Comparison of ENCODE assay signal across 8 cellular contexts in genomic region chr19:1861599-1862031, GRCh38. TPM values are rescaled to one million over a fixed set of nuclear protein-coding genes. Genes with fewer than 3 reads are reported as not detected.
DNase-seq lines count a peak whose midpoint lies in the region; ATAC-seq, FAIRE-seq and TF ChIP-seq lines count a peak whose summit lies in the region.

No MANE protein-coding gene starts in this region.

- H3K9me3 Mint-ChIP-seq in activated naive CD4-positive, alpha-beta T cell treated with anti-CD3 and anti-CD28 coated beads for 36 hours: no peaks in the 10 kb centered on the region
- H3K9me3 Mint-ChIP-seq in activated naive CD8-positive, alpha-beta T cell treated with anti-CD3 and anti-CD28 coated beads, Interleukin-2, amount 50 U/mL, for 24 hours: no peaks in the 10 kb centered on the region

- peak overlapping the region; percentile 84 for H3K9ac ChIP-seq in HepG2 (ENCODE audit: insufficient read depth, low read depth, low read length)

- TF ChIP-seq POLR2A in HepG2 (IDR thresholded peaks at IDR 0.05; ENCODE audit: insufficient read depth in 1 of 2, low read depth in 2 of 2, low read length in 2 of 2): no peak
- TF ChIP-seq POLR2A in tibial nerve (IDR thresholded peaks at IDR 0.05): no peak

- H3K79me2 ChIP-seq in HepG2 (ENCODE audit: insufficient read depth, low read length): peaks cover 51% of the 10 kb centered on the region

- no peaks in the 10 kb centered on the region for H3K36me3 ChIP-seq in HepG2 (replicated peaks in 1 of 2; ENCODE audit: control insufficient read depth in 1 of 2, insufficient read depth in 2 of 2, low read length in 2 of 2)
- no peaks in the 10 kb centered on the region for H3K36me3 ChIP-seq in tibial nerve

- WGBS in HepG2 (ENCODE audit: low lambda C conversion rate): 0% methylated on average over 9 of the region's 23 CpGs
- 31 to 41% methylated on average over 21 to 23 of the region's 23 CpGs for WGBS in tibial nerve, 2 donors

- intact Hi-C loops in activated naive CD4-positive, alpha-beta T cell treated with anti-CD3 and anti-CD28 coated beads for 36 hours (cut with micrococcal nuclease): loop anchor here (5.0 kb wide), 4 partner anchors 236 to 454 kb away; partner anchors contain the start of genes DAZAP1, DOT1L, IZUMO4 and MBD3
- intact Hi-C loops in HepG2 (cut with micrococcal nuclease; ENCODE audit: unreplicated experiment): no loop called here

- in situ Hi-C loops in HepG2 (cut with HindIII; ENCODE audit: extremely low pct_ligation_motif_present, low pct_unique_long_range_greater_than_20kb): no loop called here

- TF ChIP-seq EP300 in HepG2 (IDR thresholded peaks at IDR 0.05; ENCODE audit: low read depth in 2 of 2, low read length in 2 of 2) (no peak), HepG2 (CRISPR knock-in tag; IDR thresholded peaks at IDR 0.05; ENCODE audit: borderline replicate concordance) (no peak), tibial nerve (IDR thresholded peaks at IDR 0.05) (no peak)

- H3K4me2 ChIP-seq in HepG2 (ENCODE audit: low read depth, low read length): peak overlapping the region; percentile 81

- peak overlapping the region; percentile 89 to 95 (median 91) for H3K4me3 ChIP-seq in HepG2 (replicated peaks in 1 of 3; ENCODE audit: insufficient read depth in 1 of 3, low read depth in 2 of 3, low read length in 3 of 3)
- H3K4me3 ChIP-seq in tibial nerve: peak overlapping the region in 2 of 4 donors; percentile 52 to 70

- H3K4me1 ChIP-seq in HepG2 (ENCODE audit: insufficient read depth, low read length) (peaks cover 60% of the 10 kb centered on the region), tibial nerve (peaks cover 0 to 72% (median 59%) of the 10 kb centered on the region in 4 donors)

- H3K9me3 ChIP-seq in HepG2 (ENCODE audit: low read length): no peaks in the 10 kb centered on the region
- H3K9me3 ChIP-seq in tibial nerve: no peaks in the 10 kb centered on the region

- TF ChIP-seq CTCF in HepG2 (CRISPR knock-in tag; IDR thresholded peaks at IDR 0.05) (no peak), tibial nerve (IDR thresholded peaks at IDR 0.05) (no peak)

- no peak for ATAC-seq in activated naive CD8-positive, alpha-beta T cell treated with anti-CD3 and anti-CD28 coated beads, Interleukin-2, amount 50 U/mL, for 24 hours
- ATAC-seq in HepG2: no peak
- ATAC-seq in GM21737 (IDR thresholded peaks at IDR 0.05; ENCODE audit: unreplicated experiment): no peak

- H3K27ac ChIP-seq in HepG2 (ENCODE audit: extremely low read length, insufficient read depth, low read length): peak overlapping the region; percentile 80
- H3K27ac ChIP-seq in tibial nerve: peak overlapping the region; percentile 31 to 94 (median 72)

- POLR2A ChIA-PET in HepG2 (lab: Yijun Ruan, JAX): no interaction called here

- FAIRE-seq in HepG2 (lab: Jason Lieb, UNC): no peak

- no TSS peak for BruUV-seq in HepG2 (replicated peaks; lab: Mats Ljungman, UMichigan)

- CTCF ChIA-PET in activated naive CD4-positive, alpha-beta T cell treated with anti-CD3 and anti-CD28 coated beads for 36 hours (lab: Charles Lee): no interaction called here
- CTCF ChIA-PET in HepG2 (lab: Yijun Ruan, JAX; ENCODE audit: low intra/inter-chr PET ratio, low total read pairs): no interaction called here

- peaks cover 37% of the 10 kb centered on the region for H4K20me1 ChIP-seq in HepG2 (ENCODE audit: insufficient read depth, low read length)

- DNase-seq in activated naive CD4-positive, alpha-beta T cell treated with anti-CD3 and anti-CD28 coated beads for 36 hours: no peak
- DNase-seq in activated naive CD4-positive, alpha-beta T cell (lab: John Stamatoyannopoulos, UW): no peak
- DNase-seq in activated naive CD8-positive, alpha-beta T cell treated with anti-CD3 and anti-CD28 coated beads, Interleukin-2, amount 50 U/mL, for 24 hours: no peak
- DNase-seq in HepG2 (ENCODE audit: low spot score): no peak
- DNase-seq in tibial nerve (ENCODE audit: low spot score in 2 of 2): no peak
- no peak for DNase-seq in NCI-H146 (lab: John Stamatoyannopoulos, UW)
- no peak for DNase-seq in NCI-H2081 (lab: John Stamatoyannopoulos, UW)

- TF ChIP-seq RAD21 in HepG2 (CRISPR knock-in tag; IDR thresholded peaks at IDR 0.05): no peak

- H2AFZ ChIP-seq in HepG2 (ENCODE audit: low read length): no peak overlapping the region

- H3K4me1 Mint-ChIP-seq in activated naive CD4-positive, alpha-beta T cell treated with anti-CD3 and anti-CD28 coated beads for 36 hours (ENCODE audit: low read depth): peaks cover 41% of the 10 kb centered on the region
- peaks cover 40% of the 10 kb centered on the region for H3K4me1 Mint-ChIP-seq in activated naive CD8-positive, alpha-beta T cell treated with anti-CD3 and anti-CD28 coated beads, Interleukin-2, amount 50 U/mL, for 24 hours

- H3K4me3 Mint-ChIP-seq in activated naive CD4-positive, alpha-beta T cell treated with anti-CD3 and anti-CD28 coated beads for 36 hours: peak overlapping the region; percentile 90
- peak overlapping the region; percentile 89 for H3K4me3 Mint-ChIP-seq in activated naive CD8-positive, alpha-beta T cell treated with anti-CD3 and anti-CD28 coated beads, Interleukin-2, amount 50 U/mL, for 24 hours

- no peaks in the 10 kb centered on the region for H3K36me3 Mint-ChIP-seq in activated naive CD4-positive, alpha-beta T cell treated with anti-CD3 and anti-CD28 coated beads for 36 hours (ENCODE audit: low read depth)
- peaks cover 6% of the 10 kb centered on the region for H3K36me3 Mint-ChIP-seq in activated naive CD8-positive, alpha-beta T cell treated with anti-CD3 and anti-CD28 coated beads, Interleukin-2, amount 50 U/mL, for 24 hours (ENCODE audit: low read depth)

- no peaks in the 10 kb centered on the region for H3K27me3 Mint-ChIP-seq in activated naive CD4-positive, alpha-beta T cell treated with anti-CD3 and anti-CD28 coated beads for 36 hours (ENCODE audit: low read depth)
- no peaks in the 10 kb centered on the region for H3K27me3 Mint-ChIP-seq in activated naive CD8-positive, alpha-beta T cell treated with anti-CD3 and anti-CD28 coated beads, Interleukin-2, amount 50 U/mL, for 24 hours

- no peaks in the 10 kb centered on the region; a peak in 1 of 5 replicates for H3K27me3 ChIP-seq in HepG2 (ENCODE audit: control insufficient read depth in 1 of 2, insufficient read depth in 2 of 2, low read length in 2 of 2)
- H3K27me3 ChIP-seq in tibial nerve: no peaks in the 10 kb centered on the region

- peak overlapping the region; percentile 60 for H3K27ac Mint-ChIP-seq in activated naive CD4-positive, alpha-beta T cell treated with anti-CD3 and anti-CD28 coated beads for 36 hours
- peak overlapping the region; percentile 92 for H3K27ac Mint-ChIP-seq in activated naive CD8-positive, alpha-beta T cell treated with anti-CD3 and anti-CD28 coated beads, Interleukin-2, amount 50 U/mL, for 24 hours

RNA-seq across cellular contexts. Expression of gene KLF16, which starts 1.8 kb away (rescaled TPM):
- 10 to 100 TPM; 13.5 to 15.0 TPM for total RNA-seq in activated naive CD4-positive, alpha-beta T cell treated with anti-CD3 and anti-CD28 coated beads for 36 hours
- 6.2 and 6.7 TPM in 2 replicates for total RNA-seq in HepG2 (2016; rRNA removed; fragmentation: Illumina TruSeq; extraction: Trizol)
- 2.1 and 2.2 TPM in 2 replicates for total RNA-seq in HepG2 (2016; cell fraction: cytosol; rRNA removed; fragmentation: Illumina TruSeq; extraction: Trizol; ENCODE audit: low read depth)
- 5.5 and 5.9 TPM in 2 replicates for total RNA-seq in HepG2 (2016; cell fraction: insoluble cytoplasmic fraction; rRNA removed; fragmentation: Illumina TruSeq; extraction: Trizol)
- total RNA-seq in HepG2 (2016; cell fraction: membrane; rRNA removed; fragmentation: Illumina TruSeq; extraction: Trizol): 8.3 and 8.9 TPM in 2 replicates
- 4.0 and 4.8 TPM in 2 replicates for total RNA-seq in HepG2 (2016; cell fraction: nucleus; rRNA removed; fragmentation: Illumina TruSeq; extraction: Trizol)
- polyA plus RNA-seq in HepG2 (2011; rRNA removed): 3.5 and 4.7 TPM in 2 replicates
- polyA plus RNA-seq in HepG2 (2011; cell fraction: cytosol; rRNA removed): 3.7 and 7.0 TPM in 2 replicates
- polyA plus RNA-seq in HepG2 (2011; cell fraction: nucleus; rRNA removed): 16.7 and 31.9 TPM in 2 replicates
- 8.3 and 9.4 TPM in 2 replicates for polyA plus RNA-seq in HepG2 (2012)
- 3.2 and 3.4 TPM in 2 replicates for polyA plus RNA-seq in HepG2 (2016; cell fraction: cytosol; fragmentation: Illumina TruSeq; extraction: Trizol; ENCODE audit: low read depth)
- polyA plus RNA-seq in HepG2 (2016; cell fraction: insoluble cytoplasmic fraction; fragmentation: Illumina TruSeq; extraction: Trizol; ENCODE audit: low read depth): 12.0 and 14.3 TPM in 2 replicates
- 8.9 and 9.3 TPM in 2 replicates for polyA plus RNA-seq in HepG2 (2016; cell fraction: membrane; fragmentation: Illumina TruSeq; extraction: Trizol; ENCODE audit: low read depth)
- polyA plus RNA-seq in HepG2 (2016; cell fraction: nucleus; fragmentation: Illumina TruSeq; extraction: Trizol; ENCODE audit: insufficient read depth, low read depth): 11.4 and 12.0 TPM in 2 replicates
- 3.1 and 9.7 TPM in 2 replicates for polyA minus RNA-seq in HepG2 (2011; rRNA and poly(A)+ RNA removed; ENCODE audit: low replicate concordance)
- 8.9 and 15.3 TPM in 2 replicates for polyA minus RNA-seq in HepG2 (2011; cell fraction: cytosol; rRNA and poly(A)+ RNA removed)
- polyA minus RNA-seq in HepG2 (2011; cell fraction: nucleus; rRNA and poly(A)+ RNA removed): 2.1 and 2.2 TPM in 2 replicates
- 1 to 10 TPM; 4.6 to 8.4 (median 7.0) TPM for total RNA-seq in tibial nerve

RNA-seq across cellular contexts. Expression of gene REXO1, which starts 13.3 kb away (rescaled TPM):
- total RNA-seq in activated naive CD4-positive, alpha-beta T cell treated with anti-CD3 and anti-CD28 coated beads for 36 hours: 10 to 100 TPM; 39.8 to 47.6 TPM
- total RNA-seq in HepG2 (2016; rRNA removed; fragmentation: Illumina TruSeq; extraction: Trizol) (3.0 and 5.0 TPM in 2 replicates), tibial nerve (10 to 100 TPM; 17.9 to 87.3 (median 31.1) TPM)
- 1.1 and 3.2 TPM in 2 replicates for total RNA-seq in HepG2 (2016; cell fraction: cytosol; rRNA removed; fragmentation: Illumina TruSeq; extraction: Trizol; ENCODE audit: low read depth)
- 4.1 and 5.2 TPM in 2 replicates for total RNA-seq in HepG2 (2016; cell fraction: insoluble cytoplasmic fraction; rRNA removed; fragmentation: Illumina TruSeq; extraction: Trizol)
- total RNA-seq in HepG2 (2016; cell fraction: membrane; rRNA removed; fragmentation: Illumina TruSeq; extraction: Trizol): 3.9 and 4.2 TPM in 2 replicates
- 6.0 and 7.6 TPM in 2 replicates for total RNA-seq in HepG2 (2016; cell fraction: nucleus; rRNA removed; fragmentation: Illumina TruSeq; extraction: Trizol)
- polyA plus RNA-seq in HepG2 (2011; rRNA removed): 11.2 and 13.0 TPM in 2 replicates
- 8.7 and 9.8 TPM in 2 replicates for polyA plus RNA-seq in HepG2 (2011; cell fraction: cytosol; rRNA removed)
- 91.1 and 123 TPM in 2 replicates for polyA plus RNA-seq in HepG2 (2011; cell fraction: nucleus; rRNA removed)
- polyA plus RNA-seq in HepG2 (2012): 13.8 and 15.4 TPM in 2 replicates
- 1.7 and 1.8 TPM in 2 replicates for polyA plus RNA-seq in HepG2 (2016; cell fraction: cytosol; fragmentation: Illumina TruSeq; extraction: Trizol; ENCODE audit: low read depth)
- polyA plus RNA-seq in HepG2 (2016; cell fraction: insoluble cytoplasmic fraction; fragmentation: Illumina TruSeq; extraction: Trizol; ENCODE audit: low read depth): 7.3 and 10.0 TPM in 2 replicates
- 5.1 and 5.3 TPM in 2 replicates for polyA plus RNA-seq in HepG2 (2016; cell fraction: membrane; fragmentation: Illumina TruSeq; extraction: Trizol; ENCODE audit: low read depth)
- 39.5 and 44.1 TPM in 2 replicates for polyA plus RNA-seq in HepG2 (2016; cell fraction: nucleus; fragmentation: Illumina TruSeq; extraction: Trizol; ENCODE audit: insufficient read depth, low read depth)
- 16.3 and 19.1 TPM in 2 replicates for polyA minus RNA-seq in HepG2 (2011; rRNA and poly(A)+ RNA removed; ENCODE audit: low replicate concordance)
- 5.5 and 7.7 TPM in 2 replicates for polyA minus RNA-seq in HepG2 (2011; cell fraction: cytosol; rRNA and poly(A)+ RNA removed)
- polyA minus RNA-seq in HepG2 (2011; cell fraction: nucleus; rRNA and poly(A)+ RNA removed): 9.3 and 10.8 TPM in 2 replicates

RNA-seq across cellular contexts. Expression of gene ABHD17A, which starts 23.7 kb away (rescaled TPM):
- 10 to 100 TPM; 79.3 to 79.9 TPM for total RNA-seq in activated naive CD4-positive, alpha-beta T cell treated with anti-CD3 and anti-CD28 coated beads for 36 hours
- total RNA-seq in HepG2 (2016; rRNA removed; fragmentation: Illumina TruSeq; extraction: Trizol) (27.9 and 40.8 TPM in 2 replicates), tibial nerve (100 to 1,000 TPM; 127 to 165 (median 132) TPM)
- total RNA-seq in HepG2 (2016; cell fraction: cytosol; rRNA removed; fragmentation: Illumina TruSeq; extraction: Trizol; ENCODE audit: low read depth): 52.2 and 64.4 TPM in 2 replicates
- total RNA-seq in HepG2 (2016; cell fraction: insoluble cytoplasmic fraction; rRNA removed; fragmentation: Illumina TruSeq; extraction: Trizol): 24.0 and 37.3 TPM in 2 replicates
- 65.2 and 82.2 TPM in 2 replicates for total RNA-seq in HepG2 (2016; cell fraction: membrane; rRNA removed; fragmentation: Illumina TruSeq; extraction: Trizol)
- 17.1 and 19.3 TPM in 2 replicates for total RNA-seq in HepG2 (2016; cell fraction: nucleus; rRNA removed; fragmentation: Illumina TruSeq; extraction: Trizol)
- polyA plus RNA-seq in HepG2 (2011; rRNA removed): 27.7 and 44.6 TPM in 2 replicates
- polyA plus RNA-seq in HepG2 (2011; cell fraction: cytosol; rRNA removed): 25.9 and 53.1 TPM in 2 replicates
- polyA plus RNA-seq in HepG2 (2011; cell fraction: nucleus; rRNA removed): 72.5 and 83.8 TPM in 2 replicates
- polyA plus RNA-seq in HepG2 (2012): 11.9 and 16.2 TPM in 2 replicates
- 51.0 and 62.5 TPM in 2 replicates for polyA plus RNA-seq in HepG2 (2016; cell fraction: cytosol; fragmentation: Illumina TruSeq; extraction: Trizol; ENCODE audit: low read depth)
- 25.3 and 27.0 TPM in 2 replicates for polyA plus RNA-seq in HepG2 (2016; cell fraction: insoluble cytoplasmic fraction; fragmentation: Illumina TruSeq; extraction: Trizol; ENCODE audit: low read depth)
- polyA plus RNA-seq in HepG2 (2016; cell fraction: membrane; fragmentation: Illumina TruSeq; extraction: Trizol; ENCODE audit: low read depth): 54.6 and 60.4 TPM in 2 replicates
- 38.7 and 42.0 TPM in 2 replicates for polyA plus RNA-seq in HepG2 (2016; cell fraction: nucleus; fragmentation: Illumina TruSeq; extraction: Trizol; ENCODE audit: insufficient read depth, low read depth)
- 15.0 and 50.9 TPM in 2 replicates for polyA minus RNA-seq in HepG2 (2011; rRNA and poly(A)+ RNA removed; ENCODE audit: low replicate concordance)
- 17.2 and 18.0 TPM in 2 replicates for polyA minus RNA-seq in HepG2 (2011; cell fraction: cytosol; rRNA and poly(A)+ RNA removed)
- polyA minus RNA-seq in HepG2 (2011; cell fraction: nucleus; rRNA and poly(A)+ RNA removed): 5.7 and 5.8 TPM in 2 replicates

RNA-seq across cellular contexts. Expression of gene ADAT3, which starts 43.6 kb away (rescaled TPM):
- total RNA-seq in activated naive CD4-positive, alpha-beta T cell treated with anti-CD3 and anti-CD28 coated beads for 36 hours: 1 to 10 TPM; 3.0 to 3.4 TPM
- total RNA-seq in HepG2 (2016; rRNA removed; fragmentation: Illumina TruSeq; extraction: Trizol): 2.0 and 3.5 TPM in 2 replicates
- total RNA-seq in HepG2 (2016; cell fraction: cytosol; rRNA removed; fragmentation: Illumina TruSeq; extraction: Trizol; ENCODE audit: low read depth): 0.79 and 0.81 TPM in 2 replicates
- total RNA-seq in HepG2 (2016; cell fraction: insoluble cytoplasmic fraction; rRNA removed; fragmentation: Illumina TruSeq; extraction: Trizol): 1.7 and 3.1 TPM in 2 replicates
- total RNA-seq in HepG2 (2016; cell fraction: membrane; rRNA removed; fragmentation: Illumina TruSeq; extraction: Trizol): 1.7 and 2.1 TPM in 2 replicates
- 1.5 and 1.9 TPM in 2 replicates for total RNA-seq in HepG2 (2016; cell fraction: nucleus; rRNA removed; fragmentation: Illumina TruSeq; extraction: Trizol)
- polyA plus RNA-seq in HepG2 (2011; rRNA removed): 0.95 and 1.4 TPM in 2 replicates
- 0.94 and 1.7 TPM in 2 replicates for polyA plus RNA-seq in HepG2 (2011; cell fraction: cytosol; rRNA removed)
- 6.4 and 7.8 TPM in 2 replicates for polyA plus RNA-seq in HepG2 (2011; cell fraction: nucleus; rRNA removed)
- polyA plus RNA-seq in HepG2 (2012): 1.3 and 1.7 TPM in 2 replicates
- polyA plus RNA-seq in HepG2 (2016; cell fraction: cytosol; fragmentation: Illumina TruSeq; extraction: Trizol; ENCODE audit: low read depth): 0.68 TPM in 2 replicates
- 2.8 and 3.5 TPM in 2 replicates for polyA plus RNA-seq in HepG2 (2016; cell fraction: insoluble cytoplasmic fraction; fragmentation: Illumina TruSeq; extraction: Trizol; ENCODE audit: low read depth)
- 1.1 and 1.4 TPM in 2 replicates for polyA plus RNA-seq in HepG2 (2016; cell fraction: membrane; fragmentation: Illumina TruSeq; extraction: Trizol; ENCODE audit: low read depth)
- 5.0 and 6.1 TPM in 2 replicates for polyA plus RNA-seq in HepG2 (2016; cell fraction: nucleus; fragmentation: Illumina TruSeq; extraction: Trizol; ENCODE audit: insufficient read depth, low read depth)
- polyA minus RNA-seq in HepG2 (2011; rRNA and poly(A)+ RNA removed; ENCODE audit: low replicate concordance): 2.1 and 3.8 TPM in 2 replicates
- 1.3 and 1.6 TPM in 2 replicates for polyA minus RNA-seq in HepG2 (2011; cell fraction: cytosol; rRNA and poly(A)+ RNA removed)
- 2.3 and 2.6 TPM in 2 replicates for polyA minus RNA-seq in HepG2 (2011; cell fraction: nucleus; rRNA and poly(A)+ RNA removed)
- total RNA-seq in tibial nerve: 1 to 10 TPM; 2.4 to 8.7 (median 4.8) TPM

RNA-seq across cellular contexts. Expression of gene SCAMP4, which starts 43.6 kb away (rescaled TPM):
- 10 to 100 TPM; 12.1 to 14.5 TPM for total RNA-seq in activated naive CD4-positive, alpha-beta T cell treated with anti-CD3 and anti-CD28 coated beads for 36 hours
- 10.8 and 13.7 TPM in 2 replicates for total RNA-seq in HepG2 (2016; rRNA removed; fragmentation: Illumina TruSeq; extraction: Trizol)
- total RNA-seq in HepG2 (2016; cell fraction: cytosol; rRNA removed; fragmentation: Illumina TruSeq; extraction: Trizol; ENCODE audit: low read depth): 4.4 and 5.1 TPM in 2 replicates
- 9.1 and 12.6 TPM in 2 replicates for total RNA-seq in HepG2 (2016; cell fraction: insoluble cytoplasmic fraction; rRNA removed; fragmentation: Illumina TruSeq; extraction: Trizol)
- 10.1 and 10.7 TPM in 2 replicates for total RNA-seq in HepG2 (2016; cell fraction: membrane; rRNA removed; fragmentation: Illumina TruSeq; extraction: Trizol)
- total RNA-seq in HepG2 (2016; cell fraction: nucleus; rRNA removed; fragmentation: Illumina TruSeq; extraction: Trizol): 24.2 and 31.8 TPM in 2 replicates
- polyA plus RNA-seq in HepG2 (2011; rRNA removed): 10.7 and 12.8 TPM in 2 replicates
- 7.6 and 8.7 TPM in 2 replicates for polyA plus RNA-seq in HepG2 (2011; cell fraction: cytosol; rRNA removed)
- polyA plus RNA-seq in HepG2 (2011; cell fraction: nucleus; rRNA removed): 43.5 and 55.3 TPM in 2 replicates
- 21.8 and 32.2 TPM in 2 replicates for polyA plus RNA-seq in HepG2 (2012)
- 5.1 and 6.4 TPM in 2 replicates for polyA plus RNA-seq in HepG2 (2016; cell fraction: cytosol; fragmentation: Illumina TruSeq; extraction: Trizol; ENCODE audit: low read depth)
- polyA plus RNA-seq in HepG2 (2016; cell fraction: insoluble cytoplasmic fraction; fragmentation: Illumina TruSeq; extraction: Trizol; ENCODE audit: low read depth): 10.3 and 13.4 TPM in 2 replicates
- 11.5 and 11.6 TPM in 2 replicates for polyA plus RNA-seq in HepG2 (2016; cell fraction: membrane; fragmentation: Illumina TruSeq; extraction: Trizol; ENCODE audit: low read depth)
- polyA plus RNA-seq in HepG2 (2016; cell fraction: nucleus; fragmentation: Illumina TruSeq; extraction: Trizol; ENCODE audit: insufficient read depth, low read depth): 69.4 and 71.5 TPM in 2 replicates
- polyA minus RNA-seq in HepG2 (2011; rRNA and poly(A)+ RNA removed; ENCODE audit: low replicate concordance): 14.8 and 32.0 TPM in 2 replicates
- polyA minus RNA-seq in HepG2 (2011; cell fraction: cytosol; rRNA and poly(A)+ RNA removed): 35.3 TPM in 2 replicates
- 13.2 and 15.5 TPM in 2 replicates for polyA minus RNA-seq in HepG2 (2011; cell fraction: nucleus; rRNA and poly(A)+ RNA removed)
- total RNA-seq in tibial nerve: 10 to 100 TPM; 34.7 to 65.7 (median 56.2) TPM
